ENCODE assay signal across 11 cellular contexts in the genomic region with DNA sequence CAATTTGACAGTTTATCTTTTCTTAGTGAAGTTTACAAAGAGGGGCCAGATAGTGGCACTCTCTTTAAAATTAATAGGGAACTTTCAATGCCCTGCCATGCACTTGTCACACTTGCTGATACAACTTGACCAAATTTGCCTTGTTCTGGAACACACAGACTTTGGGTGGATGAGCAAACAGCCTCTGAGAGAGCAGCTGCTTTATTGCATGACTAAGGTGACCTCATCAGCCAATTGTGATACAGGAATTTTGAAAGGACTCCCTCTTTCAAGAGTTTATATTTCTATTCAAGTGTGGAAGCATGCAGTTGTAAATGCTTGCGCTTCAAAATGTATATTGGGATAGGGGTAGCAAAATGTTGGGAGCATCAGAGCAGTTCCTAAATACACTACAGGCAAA. TPM values are rescaled to one million over a fixed set of nuclear protein-coding genes. Genes with fewer than 3 reads are reported as not detected.
DNase-seq lines count a peak whose midpoint lies in the region; ATAC-seq and TF ChIP-seq lines count a peak whose summit lies in the region.
"Had no signal": no experiment of that assay in that cellular context is flagged by ENCODE, and none has a peak within 500 bp of the region (broad histone marks: within the 10 kb centered on the region; RNA-seq: fewer than 3 reads in every experiment).

No MANE protein-coding gene starts in this region.

- no peaks in the 10 kb centered on the region for H3K27me3 ChIP-seq in adrenal gland

- H3K27ac ChIP-seq in adrenal gland, result no peak overlapping the region

- no peak overlapping the region for H3K4me3 ChIP-seq in adrenal gland

- H3K36me3 Mint-ChIP-seq in WTC11, result peaks cover 7% of the 10 kb centered on the region; the same call in 1 of the 2 replicates

- H3K4me3 Mint-ChIP-seq in WTC11, result no peak overlapping the region
- H3K4me3 Mint-ChIP-seq: activated naive CD8-positive, alpha-beta T cell had no signal

- no peak overlapping the region for H3K27ac Mint-ChIP-seq in WTC11
- H3K27ac Mint-ChIP-seq: activated naive CD8-positive, alpha-beta T cell had no signal

- CTCF ChIA-PET in WTC11 (lab: Charles Lee), result no interaction called here

- TF ChIP-seq POLR2A in adrenal gland (IDR thresholded peaks at IDR 0.05), result no peak

- H3K4me1 ChIP-seq in adrenal gland (replicated peaks in 1 of 2), result peaks cover 0 to 4% of the 10 kb centered on the region in 2 donors

- intact Hi-C loops in adrenal gland (cut with DNase I), result no loop called here

- peaks cover 7% of the 10 kb centered on the region for H3K4me1 Mint-ChIP-seq in WTC11

- no peak for TF ChIP-seq CTCF in WTC11 (IDR thresholded peaks at IDR 0.05)
- TF ChIP-seq CTCF in adrenal gland (IDR thresholded peaks at IDR 0.05), result no peak

- POLR2A ChIA-PET in WTC11 (lab: Charles Lee), result no interaction called here

- peak; percentile 44; the same call in 1 of the 2 replicates for ATAC-seq in WTC11

- H3K9me3 ChIP-seq in adrenal gland (replicated peaks in 1 of 3), result no peaks in the 10 kb centered on the region

- no peaks in the 10 kb centered on the region for H3K36me3 ChIP-seq in adrenal gland (replicated peaks in 1 of 2)

- peak; percentile 41 for DNase-seq in A172 (ENCODE audit: low spot score)
- peak; percentile 19 for DNase-seq in H4 (ENCODE audit: low spot score)
- DNase-seq in WTC11 (ENCODE audit: low spot score), result no peak
- DNase-seq in iris pigment epithelial cell (ENCODE audit: low read depth), result peak; percentile 74
- no peak for DNase-seq in SKM-1 treated with dmso at 0.1 percent for 144 hours (lab: John Stamatoyannopoulos, UW; ENCODE audit: unreplicated experiment)
- DNase-seq in activated effector memory CD4-positive, alpha-beta T cell treated with anti-CD3 and anti-CD28 coated beads, Interleukin-2, amount 50 U/mL, for 16 hours, result no peak
- DNase-seq in NCI-H1436 (lab: John Stamatoyannopoulos, UW), result no peak
- DNase-seq in adrenal gland, result no peak
- DNase-seq: NCI-H1436 treated with DMSO at 0.1 percent for 48 hours had no signal

- WGBS in adrenal gland, 4 donors, result 90 to 100% (median 99%) methylated on average over 1 of the region's 1 CpG

- H3K27me3 Mint-ChIP-seq in WTC11 (ENCODE audit: low read depth), result no peaks in the 10 kb centered on the region
- H3K27me3 Mint-ChIP-seq: activated naive CD8-positive, alpha-beta T cell had no signal

- H3K9me3 Mint-ChIP-seq in WTC11, result peaks cover 17% of the 10 kb centered on the region

TF ChIP-seq in WTC11, 78 proteins besides CTCF, POLR2A, EP300 and RAD21:
- TF ChIP-seq IRF2 (CRISPR knock-in tag; IDR thresholded peaks at IDR 0.05; ENCODE audit: borderline replicate concordance, low read depth), result no peak

RNA-seq across cellular contexts. Expression of gene RGS1, which starts 2.1 kb away (rescaled TPM):
- not detected in 2 replicates for total RNA-seq in A172 (2014; rRNA removed; shearing (Covaris generic))
- total RNA-seq in H4 (2014; rRNA removed; shearing (Covaris generic)), result 2.4 and 4.5 TPM in 2 replicates
- total RNA-seq in WTC11 (2021) (0.14 to 0.22 TPM in 2 of 3 replicates, not detected in the other), adrenal gland (10 to 100 TPM in 5 of 8 donors, 1 to 10 TPM in 3; 2.7 to 69.3 (median 15.4) TPM)
- polyA plus RNA-seq in adrenal gland, result 100 to 1,000 TPM in 1 of 3 donors, 1 to 10 TPM in 2; 5.2 to 124 (median 6.0) TPM
- total RNA-seq: osteocyte had no signal

Comparison
In these comparisons a context has a peak if more than half of its experiments do, and no peak if none do; other contexts are left out.
1. DNase-seq: peak in A172 (single experiment), H4 (single experiment) and iris pigment epithelial cell (single experiment); none in WTC11 (single experiment), SKM-1 treated with dmso at 0.1 percent for 144 hours (single experiment), activated effector memory CD4-positive, alpha-beta T cell treated with anti-CD3 and anti-CD28 coated beads, Interleukin-2, amount 50 U/mL, for 16 hours (single experiment), NCI-H1436 (single experiment) and adrenal gland (0 of 7).